Comparison of ENCODE assay signal across 10 cellular contexts in genomic region chr2:239225456-239225855, GRCh38.
A peak's percentile ranks its signal among the peaks of the same experiment; 100 is the strongest.
DNase-seq lines count a peak whose midpoint lies in the region; ATAC-seq and TF ChIP-seq lines count a peak whose summit lies in the region.
"Had no signal": no experiment of that assay in that cellular context is flagged by ENCODE, and none has a peak within 500 bp of the region (broad histone marks: within the 10 kb centered on the region; RNA-seq: fewer than 3 reads in every experiment).

No MANE protein-coding gene starts in this region.

- H3K4me3 ChIP-seq in body of pancreas (no peak overlapping the region), muscle layer of duodenum (ENCODE audit: low read depth in 1 of 2, low read length in 2 of 2) (no peak overlapping the region), upper lobe of left lung (no peak overlapping the region), A673 (ENCODE audit: low read depth, low read length, poor library complexity, severe bottlenecking) (no peak overlapping the region)
- H3K4me3 ChIP-seq: mucosa of descending colon had no signal

- H3K4me3 Mint-ChIP-seq in activated naive CD4-positive, alpha-beta T cell treated with anti-CD3 and anti-CD28 coated beads, Interleukin-2, amount 50 U/mL, for 24 hours, result peak overlapping the region; percentile 73

- H3K27me3 Mint-ChIP-seq in activated naive CD4-positive, alpha-beta T cell treated with anti-CD3 and anti-CD28 coated beads, Interleukin-2, amount 50 U/mL, for 24 hours, result no peaks in the 10 kb centered on the region

- POLR2A ChIA-PET in A673 (lab: Charles Lee; ENCODE audit: low non-redundant PET), result no interaction called here

- no peaks in the 10 kb centered on the region for H3K9me3 Mint-ChIP-seq in activated naive CD4-positive, alpha-beta T cell treated with anti-CD3 and anti-CD28 coated beads, Interleukin-2, amount 50 U/mL, for 24 hours

- H3K9me3 ChIP-seq in body of pancreas, result no peaks in the 10 kb centered on the region
- no peaks in the 10 kb centered on the region for H3K9me3 ChIP-seq in muscle layer of duodenum (ENCODE audit: control insufficient read depth in 1 of 2, low read length in 2 of 2)
- H3K9me3 ChIP-seq in upper lobe of left lung, result no peaks in the 10 kb centered on the region
- no peaks in the 10 kb centered on the region for H3K9me3 ChIP-seq in A673 (ENCODE audit: low read depth, low read length, poor library complexity, severe bottlenecking)
- H3K9me3 ChIP-seq: mucosa of descending colon had no signal

- peak overlapping the region; percentile 91 for H3K27ac Mint-ChIP-seq in activated naive CD4-positive, alpha-beta T cell treated with anti-CD3 and anti-CD28 coated beads, Interleukin-2, amount 50 U/mL, for 24 hours

- no peaks in the 10 kb centered on the region for H3K27me3 ChIP-seq in body of pancreas
- H3K27me3 ChIP-seq in muscle layer of duodenum (ENCODE audit: low read depth, low read length), result no peaks in the 10 kb centered on the region
- H3K27me3 ChIP-seq in upper lobe of left lung, result no peaks in the 10 kb centered on the region
- H3K27me3 ChIP-seq in A673 (replicated peaks; ENCODE audit: insufficient read depth, low read depth, low read length, poor library complexity), result no peaks in the 10 kb centered on the region

- CTCF ChIA-PET in A673 (lab: Charles Lee), result no interaction called here

- no TSS peak for BruUV-seq in A673 (replicated peaks; lab: Mats Ljungman, UMichigan)

- H3K36me3 Mint-ChIP-seq in activated naive CD4-positive, alpha-beta T cell treated with anti-CD3 and anti-CD28 coated beads, Interleukin-2, amount 50 U/mL, for 24 hours, result no peaks in the 10 kb centered on the region

- 60 to 79% methylated on average over 11 to 12 of the region's 12 CpGs for WGBS in body of pancreas, 2 donors
- WGBS in upper lobe of left lung, 2 donors, result 60 to 74% methylated on average over 11 to 12 of the region's 12 CpGs

- peaks cover 97% of the 10 kb centered on the region for H3K4me1 Mint-ChIP-seq in activated naive CD4-positive, alpha-beta T cell treated with anti-CD3 and anti-CD28 coated beads, Interleukin-2, amount 50 U/mL, for 24 hours

- H3K36me3 ChIP-seq in body of pancreas (replicated peaks in 1 of 2; ENCODE audit: insufficient read depth in 1 of 2, low read depth in 2 of 2), result no peaks in the 10 kb centered on the region
- no peaks in the 10 kb centered on the region for H3K36me3 ChIP-seq in muscle layer of duodenum (ENCODE audit: control insufficient read depth in 1 of 2, insufficient read depth in 2 of 2, low read length in 2 of 2)
- H3K36me3 ChIP-seq in upper lobe of left lung, result no peaks in the 10 kb centered on the region
- no peaks in the 10 kb centered on the region for H3K36me3 ChIP-seq in A673 (ENCODE audit: insufficient read depth, low read length, poor library complexity, severe bottlenecking)

- H3K4me1 ChIP-seq in body of pancreas, result peaks cover 52% of the 10 kb centered on the region
- peaks cover 60 to 93% of the 10 kb centered on the region in 2 donors for H3K4me1 ChIP-seq in muscle layer of duodenum (ENCODE audit: control insufficient read depth in 1 of 2, insufficient read depth in 2 of 2, low read length in 2 of 2)
- H3K4me1 ChIP-seq in upper lobe of left lung, result peaks cover 59 to 80% (median 74%) of the 10 kb centered on the region in 4 donors
- peaks cover 58% of the 10 kb centered on the region for H3K4me1 ChIP-seq in A673 (ENCODE audit: insufficient read depth, low read length, poor library complexity, severe bottlenecking)

- no peak for ATAC-seq in body of pancreas
- no peak for ATAC-seq in upper lobe of left lung (ENCODE audit: low FRiP score in 2 of 2)
- ATAC-seq in HG02623 (IDR thresholded peaks at IDR 0.05; ENCODE audit: unreplicated experiment), result no peak
- ATAC-seq: HCT116, mucosa of descending colon had no signal

- H3K27ac ChIP-seq in body of pancreas (peak overlapping the region in 3 of 4 donors; percentile 30 to 43 (median 34)), muscle layer of duodenum (ENCODE audit: low read length) (peak overlapping the region; percentile 82), upper lobe of left lung (peak overlapping the region; percentile 16 to 93 (median 70)), A673 (ENCODE audit: low read depth, low read length, poor library complexity, severe bottlenecking) (no peak overlapping the region)

- TF ChIP-seq CTCF in body of pancreas (IDR thresholded peaks at IDR 0.05) (no peak), upper lobe of left lung (IDR thresholded peaks at IDR 0.05) (no peak), A673 (conservative IDR thresholded peaks at IDR 0.05; ENCODE audit: low read depth, low read length) (no peak)

- TF ChIP-seq EP300 in upper lobe of left lung (IDR thresholded peaks at IDR 0.05), result no peak

- intact Hi-C loops in body of pancreas (cut with DNase I), result no loop called here
- intact Hi-C loops in A673 (cut with micrococcal nuclease; ENCODE audit: unreplicated experiment), result no loop called here

- no peak for DNase-seq in activated naive CD4-positive, alpha-beta T cell treated with Interleukin-2 at 50 U/mL for 16 hours
- DNase-seq in body of pancreas (no peak), upper lobe of left lung (no peak), Ammon's horn (ENCODE audit: low spot score) (no peak), A673 (ENCODE audit: low spot score) (no peak)

- TF ChIP-seq POLR2A in body of pancreas (IDR thresholded peaks at IDR 0.05) (no peak), upper lobe of left lung (IDR thresholded peaks at IDR 0.05) (no peak)
